2 cellular contexts compared by ENCODE assay signal in genomic region chr4:8897768-8898167, GRCh38.
TF ChIP-seq lines count a peak whose summit lies in the region.

No MANE protein-coding gene starts in this region.

TF ChIP-seq in HEK293, 187 proteins besides CTCF, POLR2A, EP300 and RAD21 (continued from another document):
- TF ChIP-seq, protein P1, sequence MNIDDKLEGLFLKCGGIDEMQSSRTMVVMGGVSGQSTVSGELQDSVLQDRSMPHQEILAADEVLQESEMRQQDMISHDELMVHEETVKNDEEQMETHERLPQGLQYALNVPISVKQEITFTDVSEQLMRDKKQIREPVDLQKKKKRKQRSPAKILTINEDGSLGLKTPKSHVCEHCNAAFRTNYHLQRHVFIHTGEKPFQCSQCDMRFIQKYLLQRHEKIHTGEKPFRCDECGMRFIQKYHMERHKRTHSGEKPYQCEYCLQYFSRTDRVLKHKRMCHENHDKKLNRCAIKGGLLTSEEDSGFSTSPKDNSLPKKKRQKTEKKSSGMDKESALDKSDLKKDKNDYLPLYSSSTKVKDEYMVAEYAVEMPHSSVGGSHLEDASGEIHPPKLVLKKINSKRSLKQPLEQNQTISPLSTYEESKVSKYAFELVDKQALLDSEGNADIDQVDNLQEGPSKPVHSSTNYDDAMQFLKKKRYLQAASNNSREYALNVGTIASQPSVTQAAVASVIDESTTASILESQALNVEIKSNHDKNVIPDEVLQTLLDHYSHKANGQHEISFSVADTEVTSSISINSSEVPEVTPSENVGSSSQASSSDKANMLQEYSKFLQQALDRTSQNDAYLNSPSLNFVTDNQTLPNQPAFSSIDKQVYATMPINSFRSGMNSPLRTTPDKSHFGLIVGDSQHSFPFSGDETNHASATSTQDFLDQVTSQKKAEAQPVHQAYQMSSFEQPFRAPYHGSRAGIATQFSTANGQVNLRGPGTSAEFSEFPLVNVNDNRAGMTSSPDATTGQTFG (tag by site-specific recombination; IDR thresholded peaks at IDR 0.05; ENCODE audit: borderline replicate concordance), result no peak
- peak; percentile 38; the same call in 1 of the 2 replicates for TF ChIP-seq ZIC2 (tag by site-specific recombination; IDR thresholded peaks at IDR 0.05)

TF ChIP-seq in WTC11, 78 proteins besides CTCF, POLR2A, EP300 and RAD21 (continued from another document):
- TF ChIP-seq, protein P2, sequence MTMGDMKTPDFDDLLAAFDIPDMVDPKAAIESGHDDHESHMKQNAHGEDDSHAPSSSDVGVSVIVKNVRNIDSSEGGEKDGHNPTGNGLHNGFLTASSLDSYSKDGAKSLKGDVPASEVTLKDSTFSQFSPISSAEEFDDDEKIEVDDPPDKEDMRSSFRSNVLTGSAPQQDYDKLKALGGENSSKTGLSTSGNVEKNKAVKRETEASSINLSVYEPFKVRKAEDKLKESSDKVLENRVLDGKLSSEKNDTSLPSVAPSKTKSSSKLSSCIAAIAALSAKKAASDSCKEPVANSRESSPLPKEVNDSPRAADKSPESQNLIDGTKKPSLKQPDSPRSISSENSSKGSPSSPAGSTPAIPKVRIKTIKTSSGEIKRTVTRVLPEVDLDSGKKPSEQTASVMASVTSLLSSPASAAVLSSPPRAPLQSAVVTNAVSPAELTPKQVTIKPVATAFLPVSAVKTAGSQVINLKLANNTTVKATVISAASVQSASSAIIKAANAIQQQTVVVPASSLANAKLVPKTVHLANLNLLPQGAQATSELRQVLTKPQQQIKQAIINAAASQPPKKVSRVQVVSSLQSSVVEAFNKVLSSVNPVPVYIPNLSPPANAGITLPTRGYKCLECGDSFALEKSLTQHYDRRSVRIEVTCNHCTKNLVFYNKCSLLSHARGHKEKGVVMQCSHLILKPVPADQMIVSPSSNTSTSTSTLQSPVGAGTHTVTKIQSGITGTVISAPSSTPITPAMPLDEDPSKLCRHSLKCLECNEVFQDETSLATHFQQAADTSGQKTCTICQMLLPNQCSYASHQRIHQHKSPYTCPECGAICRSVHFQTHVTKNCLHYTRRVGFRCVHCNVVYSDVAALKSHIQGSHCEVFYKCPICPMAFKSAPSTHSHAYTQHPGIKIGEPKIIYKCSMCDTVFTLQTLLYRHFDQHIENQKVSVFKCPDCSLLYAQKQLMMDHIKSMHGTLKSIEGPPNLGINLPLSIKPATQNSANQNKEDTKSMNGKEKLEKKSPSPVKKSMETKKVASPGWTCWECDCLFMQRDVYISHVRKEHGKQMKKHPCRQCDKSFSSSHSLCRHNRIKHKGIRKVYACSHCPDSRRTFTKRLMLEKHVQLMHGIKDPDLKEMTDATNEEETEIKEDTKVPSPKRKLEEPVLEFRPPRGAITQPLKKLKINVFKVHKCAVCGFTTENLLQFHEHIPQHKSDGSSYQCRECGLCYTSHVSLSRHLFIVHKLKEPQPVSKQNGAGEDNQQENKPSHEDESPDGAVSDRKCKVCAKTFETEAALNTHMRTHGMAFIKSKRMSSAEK (CRISPR knock-in tag; IDR thresholded peaks at IDR 0.05; ENCODE audit: borderline replicate concordance), result no peak
- no peak for TF ChIP-seq CREB1 (CRISPR knock-in tag; IDR thresholded peaks at IDR 0.05)
- no peak for TF ChIP-seq IRF2 (CRISPR knock-in tag; IDR thresholded peaks at IDR 0.05; ENCODE audit: borderline replicate concordance, low read depth)
- TF ChIP-seq TEAD1 (CRISPR knock-in tag; IDR thresholded peaks at IDR 0.05), result no peak
- TF ChIP-seq NFE2L1 (CRISPR knock-in tag; IDR thresholded peaks at IDR 0.05), result no peak
TF ChIP-seq in WTC11: peak in this region for 0.
